ENCODE assay signal across 12 cellular contexts in genomic region chr9:123684393-123685149, GRCh38.
DNase-seq lines count a peak whose midpoint lies in the region; ATAC-seq lines count a peak whose summit lies in the region.
"Had no signal": no experiment of that assay in that cellular context is flagged by ENCODE, and none has a peak within 500 bp of the region (broad histone marks: within the 10 kb centered on the region; RNA-seq: fewer than 3 reads in every experiment).

No MANE protein-coding gene starts in this region.

- intact Hi-C loops in activated naive CD4-positive, alpha-beta T cell treated with anti-CD3 and anti-CD28 coated beads for 36 hours (cut with micrococcal nuclease): loop anchor here (2.0 to 5.0 kb wide), 2 partner anchors 136 to 243 kb away; no protein-coding TSS in a partner anchor

- H3K4me1 Mint-ChIP-seq in activated naive CD4-positive, alpha-beta T cell treated with anti-CD3 and anti-CD28 coated beads for 36 hours (ENCODE audit: low read depth): peaks cover 65% of the 10 kb centered on the region
- peaks cover 26% of the 10 kb centered on the region for H3K4me1 Mint-ChIP-seq in activated naive CD4-positive, alpha-beta T cell treated with anti-CD3 and anti-CD28 coated beads, Interleukin-2, amount 10 ng/mL, durations not matched to agents 7 days and 5 days
- peaks cover 48% of the 10 kb centered on the region for H3K4me1 Mint-ChIP-seq in activated naive CD8-positive, alpha-beta T cell (ENCODE audit: low read depth)

- no peaks in the 10 kb centered on the region for H3K9me3 Mint-ChIP-seq in activated naive CD4-positive, alpha-beta T cell treated with anti-CD3 and anti-CD28 coated beads for 36 hours
- no peaks in the 10 kb centered on the region for H3K9me3 Mint-ChIP-seq in activated naive CD4-positive, alpha-beta T cell treated with anti-CD3 and anti-CD28 coated beads, Interleukin-2, amount 10 ng/mL, durations not matched to agents 7 days and 5 days
- H3K9me3 Mint-ChIP-seq in activated naive CD8-positive, alpha-beta T cell (ENCODE audit: low read depth): no peaks in the 10 kb centered on the region

- H3K36me3 Mint-ChIP-seq in activated naive CD4-positive, alpha-beta T cell treated with anti-CD3 and anti-CD28 coated beads for 36 hours (ENCODE audit: low read depth): peaks cover 15% of the 10 kb centered on the region
- H3K36me3 Mint-ChIP-seq in activated naive CD4-positive, alpha-beta T cell treated with anti-CD3 and anti-CD28 coated beads, Interleukin-2, amount 10 ng/mL, durations not matched to agents 7 days and 5 days: no peaks in the 10 kb centered on the region
- H3K36me3 Mint-ChIP-seq in activated naive CD8-positive, alpha-beta T cell: peaks cover 26% of the 10 kb centered on the region

- H3K27ac Mint-ChIP-seq in activated naive CD4-positive, alpha-beta T cell treated with anti-CD3 and anti-CD28 coated beads for 36 hours: peak overlapping the region; percentile 66
- H3K27ac Mint-ChIP-seq in activated naive CD4-positive, alpha-beta T cell treated with anti-CD3 and anti-CD28 coated beads, Interleukin-2, amount 10 ng/mL, durations not matched to agents 7 days and 5 days: no peak overlapping the region
- peak overlapping the region; percentile 72 for H3K27ac Mint-ChIP-seq in activated naive CD8-positive, alpha-beta T cell

- no peak overlapping the region for H3K4me3 Mint-ChIP-seq in activated naive CD4-positive, alpha-beta T cell treated with anti-CD3 and anti-CD28 coated beads for 36 hours
- H3K4me3 Mint-ChIP-seq in activated naive CD4-positive, alpha-beta T cell treated with anti-CD3 and anti-CD28 coated beads, Interleukin-2, amount 10 ng/mL, durations not matched to agents 7 days and 5 days: no peak overlapping the region
- H3K4me3 Mint-ChIP-seq in activated naive CD8-positive, alpha-beta T cell: peak overlapping the region; percentile 40

- DNase-seq in activated naive CD4-positive, alpha-beta T cell treated with anti-CD3 and anti-CD28 coated beads for 36 hours: no peak
- no peak for DNase-seq in activated naive CD4-positive, alpha-beta T cell treated with anti-CD3 and anti-CD28 coated beads, Interleukin-2, amount 10 ng/mL, durations not matched to agents 7 days and 5 days
- DNase-seq in stimulated activated naive CD8-positive, alpha-beta T cell treated with anti-CD3 and anti-CD28 coated beads, Interleukin-15, Interleukin-2, amounts not matched to agents 100 U/mL and 50 U/mL, for 24 hours: no peak
- DNase-seq in ureter (ENCODE audit: low spot score) (no peak), Kasumi-1 (lab: John Stamatoyannopoulos, UW) (no peak)
- DNase-seq in activated effector memory CD4-positive, alpha-beta T cell treated with anti-CD3 and anti-CD28 coated beads, Interleukin-2, amount 50 U/mL, for 16 hours: no peak
- DNase-seq: activated gamma-delta T cell treated with Interleukin-2 at 50 U/mL for 16 hours, NCI-H1048, NCI-H526 treated with DMSO at 0.1 percent for 48 hours had no signal

- CTCF ChIA-PET in activated naive CD4-positive, alpha-beta T cell treated with anti-CD3 and anti-CD28 coated beads for 36 hours (lab: Charles Lee): no interaction called here
- CTCF ChIA-PET in activated naive CD4-positive, alpha-beta T cell treated with anti-CD3 and anti-CD28 coated beads, Interleukin-2, amount 10 ng/mL, durations not matched to agents 7 days and 5 days (lab: Charles Lee): no interaction called here

- ATAC-seq in HG03342 (IDR thresholded peaks at IDR 0.05; ENCODE audit: unreplicated experiment): peak; percentile 57
- peak; percentile 86 for ATAC-seq in stimulated activated naive CD8-positive, alpha-beta T cell treated with anti-CD3 and anti-CD28 coated beads, Interleukin-15, Interleukin-2, amounts not matched to agents 100 U/mL and 50 U/mL, for 24 hours
- ATAC-seq: esophagus mucosa had no signal

- H3K27me3 Mint-ChIP-seq in activated naive CD4-positive, alpha-beta T cell treated with anti-CD3 and anti-CD28 coated beads for 36 hours (ENCODE audit: low read depth): no peaks in the 10 kb centered on the region
- no peaks in the 10 kb centered on the region for H3K27me3 Mint-ChIP-seq in activated naive CD4-positive, alpha-beta T cell treated with anti-CD3 and anti-CD28 coated beads, Interleukin-2, amount 10 ng/mL, durations not matched to agents 7 days and 5 days
- H3K27me3 Mint-ChIP-seq in activated naive CD8-positive, alpha-beta T cell: no peaks in the 10 kb centered on the region
